Comparison of ENCODE assay signal across 1 cellular context in the genomic region with DNA sequence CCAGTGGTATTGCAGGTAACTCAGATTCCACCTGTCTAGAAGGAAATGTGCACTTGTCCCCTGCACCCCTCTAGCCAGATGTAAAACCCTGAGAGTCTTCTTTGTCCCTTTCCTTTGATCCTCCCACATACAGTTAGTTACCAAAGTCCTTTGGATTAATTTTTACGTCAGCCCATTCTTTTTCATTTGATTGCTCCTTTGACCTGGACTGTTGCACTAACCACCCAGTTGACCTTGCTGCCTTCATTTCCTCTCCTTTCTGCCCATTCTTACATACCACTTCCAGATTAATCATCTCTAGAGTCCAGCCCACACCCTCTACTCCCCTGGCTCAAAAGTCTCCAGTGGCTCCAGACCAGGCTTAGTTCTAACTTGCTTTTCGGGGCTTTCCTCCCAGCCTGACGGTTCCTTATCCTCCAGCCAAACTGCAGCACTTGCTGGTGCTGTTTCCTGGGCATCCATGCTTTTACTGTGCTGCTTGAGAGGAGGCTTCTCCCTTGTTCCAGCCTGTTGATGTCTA.
TF ChIP-seq lines count a peak whose summit lies in the region.

No MANE protein-coding gene starts in this region.

TF ChIP-seq in GM12878, 131 proteins besides CTCF, POLR2A, EP300 and RAD21:
- no peak for TF ChIP-seq ZBTB4 (CRISPR knock-in tag; IDR thresholded peaks at IDR 0.05)
- peak; percentile 86 for TF ChIP-seq NR2F1 (conservative IDR thresholded peaks at IDR 0.05)
